Comparison of ENCODE assay signal across 27 cellular contexts in the genomic region with DNA sequence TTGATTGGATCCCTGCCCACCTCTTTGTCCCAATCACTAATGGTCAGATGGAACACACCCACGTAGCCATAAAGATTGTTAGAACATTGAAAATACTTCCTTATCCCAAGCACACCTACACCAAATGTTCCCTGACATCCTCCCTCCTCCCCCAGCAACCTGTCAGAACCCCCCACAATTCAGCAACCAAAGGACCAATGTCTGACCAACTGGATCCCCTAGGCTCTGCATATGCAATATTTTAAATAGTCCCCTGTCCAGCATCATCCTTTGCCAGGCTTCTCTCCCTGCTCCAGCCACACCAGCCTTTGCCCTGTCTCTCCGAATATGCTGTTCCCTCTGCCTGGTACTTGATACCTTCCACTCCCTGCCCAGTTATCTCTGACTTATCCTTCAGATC. TPM values are rescaled to one million over a fixed set of nuclear protein-coding genes. Genes with fewer than 3 reads are reported as not detected.
"Had no signal": no experiment of that assay in that cellular context is flagged by ENCODE, and none has a peak within 500 bp of the region (broad histone marks: within the 10 kb centered on the region; RNA-seq: fewer than 3 reads in every experiment).

No MANE protein-coding gene starts in this region.

- H3K27ac ChIP-seq: stomach, suprapubic skin, testis, thoracic aorta, thyroid gland, tibial artery, tibial nerve, transverse colon, upper lobe of left lung, upper lobe of right lung, uterus, vagina had no signal

- H3K9me3 ChIP-seq: stomach, suprapubic skin, testis, thoracic aorta, thyroid gland, tibial artery, transverse colon, upper lobe of left lung, upper lobe of right lung, uterus, vagina had no signal

- DNase-seq: stimulated activated CD4-positive, alpha-beta T cell treated with anti-CD3 and anti-CD28 coated beads, Interleukin-2, amount 100 ng/mL, for 48 hours; stimulated activated CD4-positive, alpha-beta T cell treated with anti-CD3 and anti-CD28 coated beads, Interleukin-4, amount 100 ng/mL, for 1 hour; stimulated activated CD4-positive, alpha-beta T cell treated with anti-CD3 and anti-CD28 coated beads, Interleukin-4, amount 100 ng/mL, for 24 hours; stimulated activated CD4-positive, alpha-beta T cell treated with anti-CD3 and anti-CD28 coated beads, Interleukin-4, amount 100 ng/mL, for 4 hours; stimulated activated CD8-positive, alpha-beta memory T cell treated with anti-CD3 and anti-CD28 coated beads, Interleukin-4, amount 100 ng/mL, for 48 hours; stimulated activated naive B cell treated with anti-CD40 and anti-IgM and Interleukin-4, amounts not matched to agents 10 μg/mL and 1 μg/mL and 100 μg/mL, for 72 hours; stimulated activated naive CD4-positive, alpha-beta T cell; stimulated activated naive CD4-positive, alpha-beta T cell treated with Interleukin-2 at 50 U/mL for 16 hours; stimulated activated naive CD8-positive, alpha-beta T cell treated with anti-CD3 and anti-CD28 coated beads, Interleukin-15, amount 100 ng/mL, for 72 hours; stimulated activated naive CD8-positive, alpha-beta T cell treated with anti-CD3 and anti-CD28 coated beads, Interleukin-15, Interleukin-2, amounts not matched to agents 100 U/mL and 50 U/mL, for 24 hours; stomach; substantia nigra; testis; thyroid gland; tibial artery; transverse colon; trophoblast cell; upper lobe of left lung; upper lobe of right lung; uterus had no signal

- H3K27me3 ChIP-seq: stomach, suprapubic skin, testis, thyroid gland, tibial artery, tibial nerve, transverse colon, upper lobe of left lung, upper lobe of right lung, uterus, vagina had no signal

- H3K4me3 ChIP-seq: stomach, suprapubic skin, testis, thoracic aorta, thyroid gland, tibial artery, tibial nerve, transverse colon, upper lobe of left lung, upper lobe of right lung, uterus, vagina had no signal

- H3K4me1 ChIP-seq: stomach, suprapubic skin, testis, thyroid gland, tibial artery, tibial nerve, transverse colon, upper lobe of left lung, upper lobe of right lung, uterus, vagina had no signal

- H3K36me3 ChIP-seq: stomach, suprapubic skin, thoracic aorta, thyroid gland, tibial artery, tibial nerve, transverse colon, upper lobe of left lung, upper lobe of right lung, uterus, vagina had no signal

RNA-seq across cellular contexts. Expression of a gene that starts 54.9 kb away (rescaled TPM):
- total RNA-seq: stomach, subcutaneous adipose tissue, temporal lobe, thoracic aorta, thyroid gland, tibial nerve, transverse colon, upper lobe of left lung, upper lobe of right lung, urinary bladder, uterus, vagina had no signal
